In genomic region chr4:13364653-13365052, GRCh38 we compare ENCODE assay signal across 19 cellular contexts.
DNase-seq lines count a peak whose midpoint lies in the region; ATAC-seq and TF ChIP-seq lines count a peak whose summit lies in the region.
"Had no signal": no experiment of that assay in that cellular context is flagged by ENCODE, and none has a peak within 500 bp of the region (broad histone marks: within the 10 kb centered on the region; RNA-seq: fewer than 3 reads in every experiment).

No MANE protein-coding gene starts in this region.

- in situ Hi-C loops in mammary epithelial cell (cut with MboI; ENCODE audit: low sequenced_read_pairs in 2 of 2): no loop called here

- H3K27ac Mint-ChIP-seq in endothelial cell (ENCODE audit: unreplicated experiment) (no peak overlapping the region), progenitor cell of endocrine pancreas (peak overlapping the region; percentile 27)
- H3K27ac Mint-ChIP-seq: B cell; CD4-positive, alpha-beta T cell; CD8-positive, alpha-beta T cell had no signal

- H3K9me3 ChIP-seq in mammary epithelial cell (replicated peaks; ENCODE audit: insufficient read depth, low read length): no peaks in the 10 kb centered on the region
- H3K9me3 ChIP-seq: A549; BLaER1 treated with 17β-estradiol and CSF1 and Interleukin-3, amounts not matched to agents 10 nM and 100 nM; Caco-2 had no signal

- H3K9me3 Mint-ChIP-seq in endothelial cell (ENCODE audit: unreplicated experiment) (no peaks in the 10 kb centered on the region), progenitor cell of endocrine pancreas (ENCODE audit: low read depth) (no peaks in the 10 kb centered on the region)
- H3K9me3 Mint-ChIP-seq: CD4-positive, alpha-beta T cell; CD8-positive, alpha-beta T cell had no signal

- no peak for TF ChIP-seq CTCF in endothelial cell (IDR thresholded peaks at IDR 0.05; ENCODE audit: unreplicated experiment)
- TF ChIP-seq CTCF in foreskin keratinocyte (conservative IDR thresholded peaks at IDR 0.05): no peak
- TF ChIP-seq CTCF in progenitor cell of endocrine pancreas (IDR thresholded peaks at IDR 0.05; ENCODE audit: unreplicated experiment): no peak
- TF ChIP-seq CTCF in mammary epithelial cell (conservative IDR thresholded peaks at IDR 0.05 in 1 of 2, IDR thresholded peaks at IDR 0.05 in 1 of 2; ENCODE audit: extremely low read depth in 1 of 2, insufficient read depth in 1 of 2, low read depth in 1 of 2, low read length in 2 of 2): no peak

- H3K4me3 Mint-ChIP-seq in endothelial cell (ENCODE audit: unreplicated experiment): peak overlapping the region; percentile 66
- no peak overlapping the region for H3K4me3 Mint-ChIP-seq in progenitor cell of endocrine pancreas (ENCODE audit: low read depth)
- H3K4me3 Mint-ChIP-seq: B cell; CD4-positive, alpha-beta T cell; CD8-positive, alpha-beta T cell had no signal

- H4K20me1 ChIP-seq in mammary epithelial cell (ENCODE audit: insufficient read depth, low read length): no peaks in the 10 kb centered on the region
- H4K20me1 ChIP-seq: BLaER1 treated with 17β-estradiol and CSF1 and Interleukin-3, amounts not matched to agents 10 nM and 100 nM had no signal

- DNase-seq in NCI-H82 (lab: John Stamatoyannopoulos, UW): peak; percentile 1
- no peak for DNase-seq in NCI-H82 treated with DMSO at 0.1 percent for 48 hours (lab: John Stamatoyannopoulos, UW; ENCODE audit: unreplicated experiment)
- no peak for DNase-seq in endothelial cell (ENCODE audit: low spot score)
- no peak for DNase-seq in foreskin keratinocyte
- DNase-seq in progenitor cell of endocrine pancreas (ENCODE audit: low spot score, unreplicated experiment): no peak
- DNase-seq in mammary epithelial cell: no peak
- DNase-seq in activated gamma-delta T cell (lab: John Stamatoyannopoulos, UW): no peak
- DNase-seq: AML-193; Caco-2; Calu3; CD4-positive, alpha-beta T cell; CD8-positive, alpha-beta T cell; GF-D8 had no signal

- BruUV-seq in mammary epithelial cell (replicated peaks; lab: Mats Ljungman, UMichigan): no TSS peak

- WGBS in mammary epithelial cell (ENCODE audit: low coverage, missing lambda C conversion rate): 97% methylated on average over 6 of the region's 6 CpGs

- no peak overlapping the region for H2AFZ ChIP-seq in mammary epithelial cell (ENCODE audit: low read depth, low read length)

- H3K4me2 ChIP-seq in mammary epithelial cell (ENCODE audit: insufficient read depth, low read depth, low read length): no peak overlapping the region
- H3K4me2 ChIP-seq: A549; BLaER1 treated with 17β-estradiol and CSF1 and Interleukin-3, amounts not matched to agents 10 nM and 100 nM had no signal

- peaks cover 9% of the 10 kb centered on the region for H3K27me3 Mint-ChIP-seq in endothelial cell (ENCODE audit: unreplicated experiment)
- no peaks in the 10 kb centered on the region for H3K27me3 Mint-ChIP-seq in progenitor cell of endocrine pancreas
- H3K27me3 Mint-ChIP-seq: B cell; CD4-positive, alpha-beta T cell had no signal

- H3K79me2 ChIP-seq in mammary epithelial cell (ENCODE audit: insufficient read depth, low read length): no peaks in the 10 kb centered on the region

- H3K4me1 ChIP-seq in foreskin keratinocyte (peaks cover 6% of the 10 kb centered on the region), mammary epithelial cell (ENCODE audit: insufficient read depth, low read length) (no peaks in the 10 kb centered on the region)
- H3K4me1 ChIP-seq: A549; BLaER1 treated with 17β-estradiol and CSF1 and Interleukin-3, amounts not matched to agents 10 nM and 100 nM; Caco-2 had no signal

- H3K9ac ChIP-seq in mammary epithelial cell (ENCODE audit: insufficient read depth, low read length): no peak overlapping the region
- H3K9ac ChIP-seq: BLaER1 treated with 17β-estradiol and CSF1 and Interleukin-3, amounts not matched to agents 10 nM and 100 nM had no signal

- H3K4me3 ChIP-seq in mammary epithelial cell (replicated peaks in 1 of 3; ENCODE audit: insufficient read depth in 1 of 3, low read depth in 2 of 3, low read length in 3 of 3): no peak overlapping the region
- H3K4me3 ChIP-seq: A549; BLaER1 treated with 17β-estradiol and CSF1 and Interleukin-3, amounts not matched to agents 10 nM and 100 nM had no signal

- CTCF ChIA-PET in mammary epithelial cell (lab: Charles Lee; ENCODE audit: low non-redundant PET): no interaction called here

- H3K27me3 ChIP-seq in foreskin keratinocyte (no peaks in the 10 kb centered on the region), mammary epithelial cell (ENCODE audit: insufficient read depth, low read length) (no peaks in the 10 kb centered on the region)
- H3K27me3 ChIP-seq: BLaER1 treated with 17β-estradiol and CSF1 and Interleukin-3, amounts not matched to agents 10 nM and 100 nM had no signal

- ATAC-seq in foreskin keratinocyte: no peak
- ATAC-seq in GM19035 (IDR thresholded peaks at IDR 0.05; ENCODE audit: unreplicated experiment): no peak
- ATAC-seq: A549; CD8-positive, alpha-beta T cell had no signal

- H3K36me3 Mint-ChIP-seq in endothelial cell (ENCODE audit: low read depth, unreplicated experiment): no peaks in the 10 kb centered on the region
- H3K36me3 Mint-ChIP-seq in progenitor cell of endocrine pancreas (ENCODE audit: insufficient read depth): peaks cover 3% of the 10 kb centered on the region

- intact Hi-C loops in mammary epithelial cell (cut with micrococcal nuclease): no loop called here

- dilution Hi-C loops in mammary epithelial cell (cut with HindIII; ENCODE audit: low sequenced_read_pairs): no loop called here

- H3K36me3 ChIP-seq in mammary epithelial cell (ENCODE audit: insufficient read depth, low read length): no peaks in the 10 kb centered on the region

- H3K4me1 Mint-ChIP-seq in endothelial cell (ENCODE audit: unreplicated experiment) (no peaks in the 10 kb centered on the region), progenitor cell of endocrine pancreas (ENCODE audit: low read depth) (no peaks in the 10 kb centered on the region)
- H3K4me1 Mint-ChIP-seq: B cell had no signal

- H3K27ac ChIP-seq in foreskin keratinocyte: peak overlapping the region; percentile 34
- H3K27ac ChIP-seq in mammary epithelial cell (ENCODE audit: insufficient read depth, low read depth, low read length): no peak overlapping the region
- H3K27ac ChIP-seq: 22Rv1; A549; BLaER1 treated with 17β-estradiol and CSF1 and Interleukin-3, amounts not matched to agents 10 nM and 100 nM; C4-2B had no signal
